Comparison of ENCODE assay signal across 8 cellular contexts in the genomic region with DNA sequence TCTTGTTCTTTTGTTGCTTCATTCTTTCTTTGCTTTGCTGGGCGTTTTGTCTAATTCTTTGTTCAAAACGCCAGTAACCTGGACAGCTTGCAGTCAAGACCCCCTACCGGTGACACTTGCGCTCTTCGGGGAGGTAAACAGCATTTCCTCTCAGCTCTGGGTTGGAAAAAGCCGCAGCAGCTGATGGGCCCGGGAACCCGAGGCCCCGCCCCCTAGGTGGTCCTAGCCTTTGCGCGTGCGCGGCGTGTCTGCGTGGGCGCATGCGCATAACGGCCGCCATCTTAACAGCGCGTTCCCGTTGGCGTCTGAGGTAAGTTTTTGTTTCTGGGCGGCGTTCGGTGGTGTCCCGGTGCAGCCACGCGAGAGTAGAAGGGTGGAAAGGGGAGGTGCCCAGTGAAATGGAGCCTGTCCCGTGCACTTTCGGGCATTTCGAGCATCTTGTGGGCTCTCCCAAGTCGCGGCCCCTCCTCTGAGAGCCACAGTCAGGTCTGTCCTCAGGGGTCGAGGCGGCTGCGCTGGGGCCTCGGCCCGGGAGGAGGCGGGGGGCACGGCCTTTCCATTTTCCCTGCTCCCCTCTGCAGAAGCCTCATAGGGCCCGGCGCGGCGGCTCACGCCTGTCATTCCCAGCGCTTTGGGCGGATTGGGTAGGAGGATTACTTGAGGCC.
DNase-seq lines count a peak whose midpoint lies in the region; ATAC-seq and FAIRE-seq lines count a peak whose summit lies in the region.

A gene (plus strand): TSS at position 261 of the 665 bp plus-strand sequence. CDS start 14,371 bp downstream, outside the sequence.

- ATAC-seq in GM21381 (IDR thresholded peaks at IDR 0.05; ENCODE audit: unreplicated experiment), result peak; percentile 94

- peak; percentile 92 for FAIRE-seq in endometrium (lab: Jason Lieb, UNC)

- DNase-seq in D341Med (ENCODE audit: low spot score), result peak; percentile 93
- DNase-seq in HUDEP-2 (lab: John Stamatoyannopoulos, UW; ENCODE audit: unreplicated experiment in 76 of 76), result peak; percentile 64 to 97 (median 93)
- peak; percentile 89 for DNase-seq in NOMO-1 treated with dmso at 0.1 percent for 144 hours (lab: John Stamatoyannopoulos, UW; ENCODE audit: unreplicated experiment)
- peak; percentile 89 for DNase-seq in activated CD8-positive, alpha-beta memory T cell treated with anti-CD3 and anti-CD28 coated beads, Interleukin-2, amount 50 U/mL, for 1 hour (ENCODE audit: extremely low read depth)
- DNase-seq in midbrain (lab: John Stamatoyannopoulos, UW), result peak; percentile 94
- DNase-seq in stimulated activated CD8-positive, alpha-beta memory T cell treated with anti-CD3 and anti-CD28 coated beads, Interleukin-15, amount 100 ng/mL, for 48 hours (ENCODE audit: low read depth in 2 of 2), result peak; percentile 89 to 92

Comparison
In these comparisons a context has a peak if more than half of its experiments do, and no peak if none do; other contexts are left out.
1. Peak in every context shown above with its lines: DNase-seq and ATAC-seq.